37 cellular contexts compared by ENCODE assay signal in the genomic region with DNA sequence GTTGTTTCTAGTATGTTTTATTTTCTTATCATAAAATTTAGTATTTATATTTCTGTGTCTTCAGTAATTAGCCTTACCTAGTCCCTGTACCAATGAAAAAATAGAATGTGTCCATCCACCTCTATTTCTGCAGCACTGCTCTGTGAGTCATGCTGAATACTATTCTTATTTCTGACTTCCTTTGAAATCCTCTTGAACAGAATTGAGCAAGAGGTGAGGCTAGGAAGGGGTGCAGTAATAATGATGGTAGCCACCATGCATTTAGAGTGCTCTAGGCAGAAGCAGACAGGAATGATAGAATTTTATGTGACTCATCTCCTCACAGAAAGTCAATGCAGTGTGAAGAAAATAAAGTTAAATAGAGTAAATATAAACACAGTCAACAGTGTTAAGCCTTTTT. TPM values are rescaled to one million over a fixed set of nuclear protein-coding genes. Genes with fewer than 3 reads are reported as not detected.
DNase-seq lines count a peak whose midpoint lies in the region; ATAC-seq and TF ChIP-seq lines count a peak whose summit lies in the region.
"Had no signal": no experiment of that assay in that cellular context is flagged by ENCODE, and none has a peak within 500 bp of the region (broad histone marks: within the 10 kb centered on the region; RNA-seq: fewer than 3 reads in every experiment).

No MANE protein-coding gene starts in this region.

- CTCF ChIA-PET in GM10248 (lab: Yijun Ruan, JAX) = no interaction called here

- H3K4me3 ChIP-seq in RWPE2 (ENCODE audit: severe bottlenecking) (no peak overlapping the region), fibroblast of the aortic adventitia (ENCODE audit: low read depth, low read length) (no peak overlapping the region)
- H3K4me3 ChIP-seq: esophagus squamous epithelium, prostate gland, sigmoid colon had no signal

- no peaks in the 10 kb centered on the region for H3K9me3 ChIP-seq in RWPE2 (ENCODE audit: severe bottlenecking)
- H3K9me3 ChIP-seq: BE2C, esophagus squamous epithelium, prostate gland had no signal

- no peaks in the 10 kb centered on the region for H3K27me3 ChIP-seq in RWPE2 (ENCODE audit: insufficient read depth, poor library complexity, severe bottlenecking)
- H3K27me3 ChIP-seq: BE2C, esophagus squamous epithelium, sigmoid colon had no signal

- no peak for TF ChIP-seq CTCF in RWPE2 (IDR thresholded peaks at IDR 0.05; ENCODE audit: poor library complexity, severe bottlenecking)
- no peak for TF ChIP-seq CTCF in fibroblast of the aortic adventitia (IDR thresholded peaks at IDR 0.05; ENCODE audit: insufficient read depth, low read length)
- TF ChIP-seq CTCF in GM10248 (IDR thresholded peaks at IDR 0.05; ENCODE audit: control extremely low read depth, extremely low read depth, low read depth, missing control alignments) = no peak

- no peaks in the 10 kb centered on the region for H3K36me3 ChIP-seq in RWPE2 (ENCODE audit: low read depth)
- H3K36me3 ChIP-seq: BE2C, esophagus squamous epithelium, prostate gland, sigmoid colon had no signal

- POLR2A ChIA-PET in GM10248 (lab: Yijun Ruan, JAX) = no interaction called here

- peaks cover 30% of the 10 kb centered on the region for H3K4me1 ChIP-seq in RWPE2 (ENCODE audit: insufficient read depth, poor library complexity, severe bottlenecking)
- H3K4me1 ChIP-seq: BE2C, esophagus squamous epithelium, prostate gland, sigmoid colon had no signal

- ATAC-seq in RWPE2 (ENCODE audit: low read depth) = peak; percentile 54
- ATAC-seq in GM18873 (IDR thresholded peaks at IDR 0.05; ENCODE audit: low FRiP score, unreplicated experiment) = no peak
- no peak for ATAC-seq in GM19351 (IDR thresholded peaks at IDR 0.05; ENCODE audit: unreplicated experiment)
- ATAC-seq: activated naive CD4-positive, alpha-beta T cell treated with anti-CD3 and anti-CD28 coated beads, Interleukin-2, amount 50 U/mL, for 72 hours; effector memory CD8-positive, alpha-beta T cell; naive thymus-derived CD4-positive, alpha-beta T cell had no signal

- DNase-seq in GM03348 (ENCODE audit: low spot score) = peak; percentile 8
- peak; percentile 44 for DNase-seq in LHCN-M2 (ENCODE audit: low read depth)
- no peak for DNase-seq in RWPE2 (ENCODE audit: low spot score)
- peak; percentile 54 for DNase-seq in fibroblast of the aortic adventitia (ENCODE audit: low read depth)
- DNase-seq in GM10248 (ENCODE audit: extremely low spot score) = no peak
- no peak for DNase-seq in activated CD4-positive, alpha-beta T cell treated with anti-CD3 and anti-CD28 coated beads, Interleukin-2, amount 50 U/mL, for 48 hours
- DNase-seq: ACHN; activated B cell treated with CpG ODN at 0.5 μM for 24 hours; activated CD4-positive, alpha-beta T cell treated with anti-CD3 and anti-CD28 coated beads, Interleukin-2, amount 50 U/mL, for 4 hours; activated CD8-positive, alpha-beta memory T cell treated with anti-CD3 and anti-CD28 coated beads, Interleukin-2, amount 50 U/mL, for 4 hours; anterior cingulate cortex; BE2C; CD8-positive, alpha-beta memory T cell; cortex of kidney; effector memory CD8-positive, alpha-beta T cell; esophagus squamous epithelium; GF-D8; midbrain; naive thymus-derived CD4-positive, alpha-beta T cell; NCI-H1417; NCI-H2081 treated with DMSO at 0.1 percent for 48 hours; NCI-H748 treated with DMSO at 0.1 percent for 48 hours; sigmoid colon; stimulated activated CD4-positive, alpha-beta T cell treated with anti-CD3 and anti-CD28 coated beads, Interleukin-15, amount 100 ng/mL, for 24 hours; stimulated activated naive CD4-positive, alpha-beta T cell; SW 1271; T-helper 9 cell had no signal

- H3K27ac ChIP-seq in RWPE2 (ENCODE audit: poor library complexity, severe bottlenecking) = no peak overlapping the region
- H3K27ac ChIP-seq: esophagus squamous epithelium, HL-60, prostate gland, sigmoid colon had no signal

RNA-seq across cellular contexts. Expression of gene OR5P3, which starts 40.4 kb away (rescaled TPM):
- total RNA-seq in LHCN-M2 (2014; rRNA removed) = not detected in 2 replicates
- polyA plus RNA-seq in LHCN-M2 (2012) = not detected
- total RNA-seq in fibroblast of the aortic adventitia (ENCODE audit: low replicate concordance) = not detected in 2 replicates
- total RNA-seq: activated B cell treated with CpG ODN at 0.5 μM for 24 hours; activated naive CD4-positive, alpha-beta T cell treated with anti-CD3 and anti-CD28 coated beads, Interleukin-2, amount 50 U/mL, for 72 hours; cardiac septum; CD8-positive, alpha-beta memory T cell; liver; naive thymus-derived CD4-positive, alpha-beta T cell; OCI-LY7; sigmoid colon; temporal lobe had no signal
- polyA plus RNA-seq: CD8-positive, alpha-beta memory T cell; liver; naive thymus-derived CD4-positive, alpha-beta T cell; sigmoid colon; urinary bladder had no signal

Comparison
In these comparisons a context has a peak if more than half of its experiments do, and no peak if none do; other contexts are left out.
1. DNase-seq: peak in GM03348 (single experiment), LHCN-M2 (single experiment) and fibroblast of the aortic adventitia (single experiment); none in RWPE2 (single experiment), GM10248 (single experiment) and activated CD4-positive, alpha-beta T cell treated with anti-CD3 and anti-CD28 coated beads, Interleukin-2, amount 50 U/mL, for 48 hours (0 of 2).